Comparison of ENCODE assay signal across 8 cellular contexts in genomic region chr16:14249291-14250032, GRCh38.
DNase-seq lines count a peak whose midpoint lies in the region; ATAC-seq and TF ChIP-seq lines count a peak whose summit lies in the region.

No MANE protein-coding gene starts in this region.

- H3K4me1 ChIP-seq in MM.1S (ENCODE audit: low read length) (no peaks in the 10 kb centered on the region), right lobe of liver (no peaks in the 10 kb centered on the region)

- H3K9me3 ChIP-seq in MM.1S (replicated peaks; ENCODE audit: insufficient read depth, low read length), result no peaks in the 10 kb centered on the region
- no peaks in the 10 kb centered on the region for H3K9me3 ChIP-seq in right lobe of liver

- H2AFZ ChIP-seq in MM.1S (ENCODE audit: low read length), result no peak overlapping the region

- no peaks in the 10 kb centered on the region for H3K9me2 ChIP-seq in MM.1S (replicated peaks; ENCODE audit: insufficient read depth, low read length)

- no peaks in the 10 kb centered on the region for H3K79me2 ChIP-seq in MM.1S (ENCODE audit: low read length)

- H3K4me3 ChIP-seq in MM.1S (ENCODE audit: low read length) (no peak overlapping the region), right lobe of liver (no peak overlapping the region)

- intact Hi-C loops in right lobe of liver (cut with DNase I), result no loop called here

- ATAC-seq in right lobe of liver, result peak; percentile 49 to 66 (median 59)
- ATAC-seq in GM21526 (IDR thresholded peaks at IDR 0.05; ENCODE audit: low FRiP score, unreplicated experiment), result no peak

- H4K20me1 ChIP-seq in MM.1S (ENCODE audit: insufficient read depth, low read length), result no peaks in the 10 kb centered on the region

- H3K27ac ChIP-seq in MM.1S (ENCODE audit: low read length), result no peak overlapping the region
- no peak overlapping the region for H3K27ac ChIP-seq in VCaP
- no peak overlapping the region for H3K27ac ChIP-seq in right lobe of liver

- no peaks in the 10 kb centered on the region for H3F3A ChIP-seq in MM.1S (ENCODE audit: insufficient read depth, low read length)

- peak; percentile 89 for TF ChIP-seq CTCF in MM.1S (IDR thresholded peaks at IDR 0.05; ENCODE audit: low read length)
- peak; percentile 87 for TF ChIP-seq CTCF in VCaP (conservative IDR thresholded peaks at IDR 0.05)
- peak; percentile 65 to 86 (median 83) for TF ChIP-seq CTCF in right lobe of liver (IDR thresholded peaks at IDR 0.05)

- no peak for TF ChIP-seq POLR2A in right lobe of liver (IDR thresholded peaks at IDR 0.05)

- 62% methylated on average over 7 of the region's 7 CpGs for WGBS in right lobe of liver (ENCODE audit: insufficient coverage, low coverage, low lambda C conversion rate, missing lambda C conversion rate)

- DNase-seq in NCI-H2171 treated with DMSO at 0.1 percent for 48 hours (lab: John Stamatoyannopoulos, UW) (peak; percentile 52), NCI-H2171 (lab: John Stamatoyannopoulos, UW) (no peak), MM.1S (peak; percentile 38), cerebellar cortex (ENCODE audit: low spot score) (peak; percentile 55), right lobe of liver (no peak)
- DNase-seq in stimulated activated CD8-positive, alpha-beta memory T cell treated with anti-CD3 and anti-CD28 coated beads, Interleukin-4, amount 100 ng/mL, for 48 hours, result peak; percentile 65

- H3K27me3 ChIP-seq in MM.1S (replicated peaks; ENCODE audit: insufficient read depth, low read length) (no peaks in the 10 kb centered on the region), right lobe of liver (no peaks in the 10 kb centered on the region)

- no peak overlapping the region for H3K9ac ChIP-seq in MM.1S (ENCODE audit: low read length)

- no peaks in the 10 kb centered on the region for H3K36me3 ChIP-seq in MM.1S (replicated peaks; ENCODE audit: insufficient read depth, low read length)
- H3K36me3 ChIP-seq in right lobe of liver, result peaks cover 0 to 70% (median 10%) of the 10 kb centered on the region in 4 donors

- no peak overlapping the region for H3K4me2 ChIP-seq in MM.1S (ENCODE audit: low read depth, low read length)

Comparison
In these comparisons a context has a peak if more than half of its experiments do, and no peak if none do; other contexts are left out.
1. DNase-seq: peak in NCI-H2171 treated with DMSO at 0.1 percent for 48 hours (single experiment), MM.1S (single experiment), cerebellar cortex (single experiment) and stimulated activated CD8-positive, alpha-beta memory T cell treated with anti-CD3 and anti-CD28 coated beads, Interleukin-4, amount 100 ng/mL, for 48 hours (single experiment); none in NCI-H2171 (single experiment) and right lobe of liver (0 of 3).
2. Peak in every context shown above with its lines, with median percentiles within 50 percentile points of each other: CTCF ChIP-seq.